12 cellular contexts compared by ENCODE assay signal in genomic region chr5:158463971-158464370, GRCh38.
DNase-seq lines count a peak whose midpoint lies in the region; ATAC-seq lines count a peak whose summit lies in the region.
"Had no signal": no experiment of that assay in that cellular context is flagged by ENCODE, and none has a peak within 500 bp of the region (broad histone marks: within the 10 kb centered on the region; RNA-seq: fewer than 3 reads in every experiment).

No MANE protein-coding gene starts in this region.

- DNase-seq in activated CD4-positive, alpha-beta T cell treated with anti-CD3 and anti-CD28 coated beads, Interleukin-2, amount 50 U/mL, for 48 hours = peak; percentile 2 to 16
- no peak for DNase-seq in activated CD4-positive, alpha-beta T cell treated with anti-CD3 and anti-CD28 coated beads, Interleukin-2, amount 10 ng/mL, durations not matched to agents 7 days and 5 days
- peak; percentile 60 for DNase-seq in SKM-1 (lab: John Stamatoyannopoulos, UW; ENCODE audit: unreplicated experiment)
- peak; percentile 60 for DNase-seq in Right ventricle myocardium superior
- DNase-seq in OCI-M1 (lab: John Stamatoyannopoulos, UW) = no peak
- no peak for DNase-seq in SK-N-DZ (ENCODE audit: low spot score)
- DNase-seq: ACHN, GDM1, NCI-H1105 treated with DMSO at 0.1 percent for 48 hours, testis had no signal

- POLR2A ChIA-PET in activated CD4-positive, alpha-beta T cell treated with anti-CD3 and anti-CD28 coated beads, Interleukin-2, amount 10 ng/mL, durations not matched to agents 7 days and 5 days (lab: Charles Lee) = no interaction called here

- CTCF ChIA-PET in activated CD4-positive, alpha-beta T cell treated with anti-CD3 and anti-CD28 coated beads, Interleukin-2, amount 10 ng/mL, durations not matched to agents 7 days and 5 days (lab: Charles Lee) = no interaction called here

- no peaks in the 10 kb centered on the region for H3K36me3 Mint-ChIP-seq in activated CD4-positive, alpha-beta T cell treated with anti-CD3 and anti-CD28 coated beads, Interleukin-2, amount 10 ng/mL, durations not matched to agents 7 days and 5 days (ENCODE audit: low read depth)
- no peaks in the 10 kb centered on the region for H3K36me3 Mint-ChIP-seq in stimulated activated naive CD8-positive, alpha-beta T cell treated with anti-CD3 and anti-CD28 coated beads, Interleukin-15, Interleukin-2, amounts not matched to agents 100 ng/mL and 50 ng/mL, for 24 hours (ENCODE audit: low read depth)

- peaks cover 2% of the 10 kb centered on the region for H3K9me3 Mint-ChIP-seq in activated CD4-positive, alpha-beta T cell treated with anti-CD3 and anti-CD28 coated beads, Interleukin-2, amount 10 ng/mL, durations not matched to agents 7 days and 5 days
- H3K9me3 Mint-ChIP-seq in stimulated activated naive CD8-positive, alpha-beta T cell treated with anti-CD3 and anti-CD28 coated beads, Interleukin-15, Interleukin-2, amounts not matched to agents 100 ng/mL and 50 ng/mL, for 24 hours = peaks cover 4% of the 10 kb centered on the region

- H3K4me1 Mint-ChIP-seq in activated CD4-positive, alpha-beta T cell treated with anti-CD3 and anti-CD28 coated beads, Interleukin-2, amount 10 ng/mL, durations not matched to agents 7 days and 5 days = no peaks in the 10 kb centered on the region
- peaks cover 24% of the 10 kb centered on the region for H3K4me1 Mint-ChIP-seq in stimulated activated naive CD8-positive, alpha-beta T cell treated with anti-CD3 and anti-CD28 coated beads, Interleukin-15, Interleukin-2, amounts not matched to agents 100 ng/mL and 50 ng/mL, for 24 hours (ENCODE audit: low read depth)

- ATAC-seq in Right ventricle myocardium superior (ENCODE audit: poor library complexity) (peak; percentile 53), HG02870 (IDR thresholded peaks at IDR 0.05; ENCODE audit: unreplicated experiment) (no peak)

- no peaks in the 10 kb centered on the region for H3K27me3 Mint-ChIP-seq in activated CD4-positive, alpha-beta T cell treated with anti-CD3 and anti-CD28 coated beads, Interleukin-2, amount 10 ng/mL, durations not matched to agents 7 days and 5 days
- H3K27me3 Mint-ChIP-seq in stimulated activated naive CD8-positive, alpha-beta T cell treated with anti-CD3 and anti-CD28 coated beads, Interleukin-15, Interleukin-2, amounts not matched to agents 100 ng/mL and 50 ng/mL, for 24 hours = no peaks in the 10 kb centered on the region

- no peak overlapping the region for H3K4me3 Mint-ChIP-seq in activated CD4-positive, alpha-beta T cell treated with anti-CD3 and anti-CD28 coated beads, Interleukin-2, amount 10 ng/mL, durations not matched to agents 7 days and 5 days
- no peak overlapping the region for H3K4me3 Mint-ChIP-seq in stimulated activated naive CD8-positive, alpha-beta T cell treated with anti-CD3 and anti-CD28 coated beads, Interleukin-15, Interleukin-2, amounts not matched to agents 100 ng/mL and 50 ng/mL, for 24 hours

- no peak overlapping the region for H3K27ac Mint-ChIP-seq in activated CD4-positive, alpha-beta T cell treated with anti-CD3 and anti-CD28 coated beads, Interleukin-2, amount 10 ng/mL, durations not matched to agents 7 days and 5 days
- peak overlapping the region; percentile 85 for H3K27ac Mint-ChIP-seq in stimulated activated naive CD8-positive, alpha-beta T cell treated with anti-CD3 and anti-CD28 coated beads, Interleukin-15, Interleukin-2, amounts not matched to agents 100 ng/mL and 50 ng/mL, for 24 hours

- intact Hi-C loops in Right ventricle myocardium superior (cut with DNase I) = no loop called here

Comparison
In these comparisons a context has a peak if more than half of its experiments do, and no peak if none do; other contexts are left out.
1. DNase-seq: peak in activated CD4-positive, alpha-beta T cell treated with anti-CD3 and anti-CD28 coated beads, Interleukin-2, amount 50 U/mL, for 48 hours (2 of 2), SKM-1 (single experiment) and Right ventricle myocardium superior (single experiment); none in activated CD4-positive, alpha-beta T cell treated with anti-CD3 and anti-CD28 coated beads, Interleukin-2, amount 10 ng/mL, durations not matched to agents 7 days and 5 days (single experiment), OCI-M1 (single experiment) and SK-N-DZ (single experiment).